9 cellular contexts compared by ENCODE assay signal in genomic region chr1:65065535-65066378, GRCh38.
DNase-seq lines count a peak whose midpoint lies in the region; ATAC-seq and TF ChIP-seq lines count a peak whose summit lies in the region.
"Had no signal": no experiment of that assay in that cellular context is flagged by ENCODE, and none has a peak within 500 bp of the region (broad histone marks: within the 10 kb centered on the region; RNA-seq: fewer than 3 reads in every experiment).

No MANE protein-coding gene starts in this region.

- H3K27me3 Mint-ChIP-seq in activated naive CD4-positive, alpha-beta T cell treated with anti-CD3 and anti-CD28 coated beads, Interleukin-2, amount 10 ng/mL, durations not matched to agents 7 days and 5 days = peaks cover 21% of the 10 kb centered on the region
- no peaks in the 10 kb centered on the region for H3K27me3 Mint-ChIP-seq in activated T-helper 1 cell treated with anti-CD3 and anti-CD28 coated beads, Interleukin-12 subunit alpha, Interleukin-12 subunit beta, Interleukin-2, Interleukin-4 antibody, amounts not matched to agents 30 ng/mL and 10 ng/mL and 1 ng/mL, durations not matched to agents 14 hours and 24 hours and 36 hours (ENCODE audit: insufficient read depth)

- no peaks in the 10 kb centered on the region for H3K27me3 ChIP-seq in left ventricle myocardium inferior (ENCODE audit: low read depth)

- peaks cover 45% of the 10 kb centered on the region for H3K4me1 Mint-ChIP-seq in activated naive CD4-positive, alpha-beta T cell treated with anti-CD3 and anti-CD28 coated beads, Interleukin-2, amount 10 ng/mL, durations not matched to agents 7 days and 5 days
- H3K4me1 Mint-ChIP-seq in activated T-helper 1 cell treated with anti-CD3 and anti-CD28 coated beads, Interleukin-12 subunit alpha, Interleukin-12 subunit beta, Interleukin-2, Interleukin-4 antibody, amounts not matched to agents 30 ng/mL and 10 ng/mL and 1 ng/mL, durations not matched to agents 14 hours and 24 hours and 36 hours (ENCODE audit: low read depth) = peaks cover 41% of the 10 kb centered on the region

- peak overlapping the region; percentile 82 for H3K4me3 ChIP-seq in left ventricle myocardium inferior

- H3K27ac ChIP-seq in left ventricle myocardium inferior (replicated peaks) = peak overlapping the region; percentile 98
- H3K27ac ChIP-seq: epithelial cell of prostate had no signal

- peak overlapping the region; percentile 78 for H3K27ac Mint-ChIP-seq in activated naive CD4-positive, alpha-beta T cell treated with anti-CD3 and anti-CD28 coated beads, Interleukin-2, amount 10 ng/mL, durations not matched to agents 7 days and 5 days
- H3K27ac Mint-ChIP-seq in activated T-helper 1 cell treated with anti-CD3 and anti-CD28 coated beads, Interleukin-12 subunit alpha, Interleukin-12 subunit beta, Interleukin-2, Interleukin-4 antibody, amounts not matched to agents 30 ng/mL and 10 ng/mL and 1 ng/mL, durations not matched to agents 14 hours and 24 hours and 36 hours = peak overlapping the region; percentile 67

- H3K4me3 Mint-ChIP-seq in activated naive CD4-positive, alpha-beta T cell treated with anti-CD3 and anti-CD28 coated beads, Interleukin-2, amount 10 ng/mL, durations not matched to agents 7 days and 5 days = peak overlapping the region; percentile 92
- H3K4me3 Mint-ChIP-seq in activated T-helper 1 cell treated with anti-CD3 and anti-CD28 coated beads, Interleukin-12 subunit alpha, Interleukin-12 subunit beta, Interleukin-2, Interleukin-4 antibody, amounts not matched to agents 30 ng/mL and 10 ng/mL and 1 ng/mL, durations not matched to agents 14 hours and 24 hours and 36 hours = peak overlapping the region; percentile 89

- peaks cover 68% of the 10 kb centered on the region for H3K4me1 ChIP-seq in left ventricle myocardium inferior

- H3K36me3 ChIP-seq in left ventricle myocardium inferior = no peaks in the 10 kb centered on the region

- intact Hi-C loops in activated T-helper 1 cell treated with anti-CD3 and anti-CD28 coated beads, Interleukin-12 subunit alpha, Interleukin-12 subunit beta, Interleukin-2, Interleukin-4 antibody, amounts not matched to agents 30 ng/mL and 10 ng/mL and 1 ng/mL, durations not matched to agents 14 hours and 24 hours and 36 hours (cut with micrococcal nuclease) = loop anchor here (2.0 to 10.0 kb wide), 9 partner anchors 149 to 1543 kb away; partner anchors contain the start of genes EFCAB7, ITGB3BP, LEPR and LEPROT
- intact Hi-C loops in left ventricle myocardium inferior (cut with micrococcal nuclease) = loop anchor here (10.0 kb wide), 1 partner anchor 139 kb away; no protein-coding TSS in a partner anchor

- H3K9me3 ChIP-seq in left ventricle myocardium inferior (replicated peaks) = no peaks in the 10 kb centered on the region

- ATAC-seq in GM18858 (IDR thresholded peaks at IDR 0.05; ENCODE audit: unreplicated experiment) (no peak), HG02885 (IDR thresholded peaks at IDR 0.05; ENCODE audit: poor library complexity, unreplicated experiment) (no peak)

- CTCF ChIA-PET in activated naive CD4-positive, alpha-beta T cell treated with anti-CD3 and anti-CD28 coated beads, Interleukin-2, amount 10 ng/mL, durations not matched to agents 7 days and 5 days (lab: Charles Lee) = interaction anchor here (0.8 to 5.5 kb wide), 5 partner anchors 9 to 621 kb away, joined by 3 to 79 read pairs (median 5); no protein-coding TSS in a partner anchor
- CTCF ChIA-PET in GM10248 (lab: Yijun Ruan, JAX) = interaction anchor here (0.8 to 5.5 kb wide), 4 partner anchors 10 to 623 kb away, joined by 3 to 53 read pairs (median 25); no protein-coding TSS in a partner anchor

- H3K9me3 Mint-ChIP-seq in activated naive CD4-positive, alpha-beta T cell treated with anti-CD3 and anti-CD28 coated beads, Interleukin-2, amount 10 ng/mL, durations not matched to agents 7 days and 5 days = no peaks in the 10 kb centered on the region
- H3K9me3 Mint-ChIP-seq in activated T-helper 1 cell treated with anti-CD3 and anti-CD28 coated beads, Interleukin-12 subunit alpha, Interleukin-12 subunit beta, Interleukin-2, Interleukin-4 antibody, amounts not matched to agents 30 ng/mL and 10 ng/mL and 1 ng/mL, durations not matched to agents 14 hours and 24 hours and 36 hours = no peaks in the 10 kb centered on the region

- no peak for DNase-seq in activated naive CD4-positive, alpha-beta T cell treated with anti-CD3 and anti-CD28 coated beads, Interleukin-2, amount 10 ng/mL, durations not matched to agents 7 days and 5 days
- no peak for DNase-seq in activated naive CD4-positive, alpha-beta T cell treated with Interleukin-2 at 50 U/mL for 16 hours
- no peak for DNase-seq in activated T-helper 1 cell treated with anti-CD3 and anti-CD28 coated beads, Interleukin-12 subunit alpha, Interleukin-12 subunit beta, Interleukin-2, Interleukin-4 antibody, amounts not matched to agents 30 ng/mL and 10 ng/mL and 1 ng/mL, durations not matched to agents 14 hours and 24 hours and 36 hours (ENCODE audit: low spot score)
- DNase-seq in left ventricle myocardium inferior (peak; percentile 44), putamen (ENCODE audit: low spot score) (peak; percentile 28), GM10248 (ENCODE audit: extremely low spot score) (no peak)

- H3K36me3 Mint-ChIP-seq in activated naive CD4-positive, alpha-beta T cell treated with anti-CD3 and anti-CD28 coated beads, Interleukin-2, amount 10 ng/mL, durations not matched to agents 7 days and 5 days = no peaks in the 10 kb centered on the region
- H3K36me3 Mint-ChIP-seq in activated T-helper 1 cell treated with anti-CD3 and anti-CD28 coated beads, Interleukin-12 subunit alpha, Interleukin-12 subunit beta, Interleukin-2, Interleukin-4 antibody, amounts not matched to agents 30 ng/mL and 10 ng/mL and 1 ng/mL, durations not matched to agents 14 hours and 24 hours and 36 hours (ENCODE audit: low read depth) = peaks cover 3% of the 10 kb centered on the region

- TF ChIP-seq CTCF in left ventricle myocardium inferior (IDR thresholded peaks at IDR 0.05; ENCODE audit: borderline replicate concordance) (no peak), GM10248 (IDR thresholded peaks at IDR 0.05; ENCODE audit: control extremely low read depth, extremely low read depth, low read depth, missing control alignments) (no peak)

- POLR2A ChIA-PET in GM10248 (lab: Yijun Ruan, JAX) = no interaction called here

Comparison
In these comparisons a context has a peak if more than half of its experiments do, and no peak if none do; other contexts are left out.
1. DNase-seq: peak in left ventricle myocardium inferior (single experiment) and putamen (single experiment); none in activated naive CD4-positive, alpha-beta T cell treated with anti-CD3 and anti-CD28 coated beads, Interleukin-2, amount 10 ng/mL, durations not matched to agents 7 days and 5 days (single experiment), activated naive CD4-positive, alpha-beta T cell treated with Interleukin-2 at 50 U/mL for 16 hours (single experiment), activated T-helper 1 cell treated with anti-CD3 and anti-CD28 coated beads, Interleukin-12 subunit alpha, Interleukin-12 subunit beta, Interleukin-2, Interleukin-4 antibody, amounts not matched to agents 30 ng/mL and 10 ng/mL and 1 ng/mL, durations not matched to agents 14 hours and 24 hours and 36 hours (single experiment) and GM10248 (single experiment).